23 cellular contexts compared by ENCODE assay signal in the genomic region with DNA sequence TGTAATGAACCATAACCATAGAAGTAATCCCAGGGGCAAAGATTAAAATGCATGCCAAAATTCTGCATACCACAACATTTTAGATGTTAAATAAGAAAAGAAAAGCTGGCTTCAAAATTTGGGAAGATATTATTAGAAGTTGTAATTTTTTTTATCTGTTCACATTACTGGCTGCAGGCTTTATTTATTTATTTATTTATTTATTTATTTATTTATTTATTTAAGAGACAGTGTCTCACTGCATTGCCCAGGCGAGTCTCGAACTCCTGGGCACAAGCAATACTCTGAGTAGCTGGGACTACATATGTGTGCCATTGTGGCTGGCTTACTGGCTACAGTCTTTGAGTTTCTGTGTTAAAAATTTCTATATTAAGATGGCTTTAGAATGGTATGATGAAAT.
"Had no signal": no experiment of that assay in that cellular context is flagged by ENCODE, and none has a peak within 500 bp of the region (broad histone marks: within the 10 kb centered on the region; RNA-seq: fewer than 3 reads in every experiment).

No MANE protein-coding gene starts in this region.

- H3K27ac ChIP-seq: KMS-11, SJSA1, SK-N-MC had no signal

- H3K36me3 ChIP-seq: SJSA1 had no signal

- H3K4me3 Mint-ChIP-seq: IgD-negative memory B cell had no signal

- DNase-seq: Kasumi-1, MV-4-11, NCI-H1048, NCI-H1105, NCI-H1417, NCI-H1436 treated with DMSO at 0.1 percent for 48 hours, NCI-H1694, NCI-H187 treated with DMSO at 0.1 percent for 48 hours, NCI-H2029 treated with DMSO at 0.1 percent for 48 hours, NCI-H2171 treated with DMSO at 0.1 percent for 48 hours, NCI-H345, NCI-H524, NCI-H526 treated with DMSO at 0.1 percent for 48 hours, NCI-H774, Right ventricle myocardium superior, RPMI8226, SIG-M5 had no signal

- H3K27ac Mint-ChIP-seq: IgD-negative memory B cell had no signal

- H3K4me2 ChIP-seq: KMS-11 had no signal

- ATAC-seq: HepG2, K562 had no signal

- H3K27me3 ChIP-seq: SJSA1 had no signal

- H3K9me3 ChIP-seq: SJSA1 had no signal

- H3K9ac ChIP-seq: KMS-11 had no signal

- H3K4me3 ChIP-seq: K562, SJSA1, SK-N-MC had no signal
